18 cellular contexts compared by ENCODE assay signal in genomic region chr10:125294109-125294508, GRCh38.
DNase-seq lines count a peak whose midpoint lies in the region; FAIRE-seq and TF ChIP-seq lines count a peak whose summit lies in the region.
"Had no signal": no experiment of that assay in that cellular context is flagged by ENCODE, and none has a peak within 500 bp of the region (broad histone marks: within the 10 kb centered on the region; RNA-seq: fewer than 3 reads in every experiment).

No MANE protein-coding gene starts in this region.

- H3K27me3 ChIP-seq in bronchial epithelial cell (ENCODE audit: control insufficient read depth, insufficient read depth, low read length) (no peaks in the 10 kb centered on the region), esophagus muscularis mucosa (no peaks in the 10 kb centered on the region), Karpas-422 (ENCODE audit: low read length) (no peaks in the 10 kb centered on the region)

- no peak overlapping the region for H3K9ac ChIP-seq in Karpas-422 (ENCODE audit: low read length)
- H3K9ac ChIP-seq: GM23248 had no signal

- DNase-seq in NCI-H1105 treated with DMSO at 0.1 percent for 48 hours (lab: John Stamatoyannopoulos, UW) (peak; percentile 3), NCI-H1105 (lab: John Stamatoyannopoulos, UW) (no peak), DMS53 treated with DMSO at 0.1 percent for 48 hours (lab: John Stamatoyannopoulos, UW; ENCODE audit: unreplicated experiment) (peak; percentile 73), NCI-H510A treated with DMSO at 0.1 percent for 48 hours (lab: John Stamatoyannopoulos, UW) (peak; percentile 80), bronchial epithelial cell (ENCODE audit: low read depth) (peak; percentile 10), G401 (ENCODE audit: low spot score) (no peak), esophagus muscularis mucosa (ENCODE audit: extremely low spot score) (no peak), Karpas-422 (no peak)
- DNase-seq: 8988T, GM23248, HCEC 1CT, NCI-H1417 treated with DMSO at 0.1 percent for 48 hours, NCI-H1930, NCI-H2227 treated with DMSO at 0.1 percent for 48 hours, PC-9 had no signal

- in situ Hi-C loops in G401 (cut with HindIII; ENCODE audit: low sequenced_read_pairs), result no loop called here

- TF ChIP-seq CTCF in bronchial epithelial cell (IDR thresholded peaks at IDR 0.05; ENCODE audit: insufficient read depth, low read length, severe bottlenecking), result no peak
- TF ChIP-seq CTCF in esophagus muscularis mucosa (IDR thresholded peaks at IDR 0.05), result no peak

- intact Hi-C loops in esophagus muscularis mucosa (cut with DNase I), result no loop called here

- 86% methylated on average over 2 of the region's 2 CpGs for WGBS in esophagus muscularis mucosa

- no peak for FAIRE-seq in bronchial epithelial cell (lab: Jason Lieb, UNC)
- FAIRE-seq: GM12878 had no signal

- TF ChIP-seq POLR2A in esophagus muscularis mucosa (IDR thresholded peaks at IDR 0.05; ENCODE audit: low read depth), result no peak

- H3K4me1 ChIP-seq in esophagus muscularis mucosa, result no peaks in the 10 kb centered on the region
- H3K4me1 ChIP-seq in Karpas-422 (ENCODE audit: low read length), result no peaks in the 10 kb centered on the region
- H3K4me1 ChIP-seq: SJSA1 had no signal

- H3K36me3 ChIP-seq in bronchial epithelial cell (ENCODE audit: control insufficient read depth, insufficient read depth, low read length) (no peaks in the 10 kb centered on the region), esophagus muscularis mucosa (no peaks in the 10 kb centered on the region), Karpas-422 (ENCODE audit: insufficient read depth, low read length) (no peaks in the 10 kb centered on the region)
- H3K36me3 ChIP-seq: SJSA1 had no signal

- H4K20me1 ChIP-seq in Karpas-422 (ENCODE audit: insufficient read depth, low read depth, low read length), result no peaks in the 10 kb centered on the region

- H2AFZ ChIP-seq in Karpas-422 (ENCODE audit: low read length), result no peak overlapping the region
- H2AFZ ChIP-seq: GM23248, PC-9 had no signal

- TF ChIP-seq EP300 in esophagus muscularis mucosa (IDR thresholded peaks at IDR 0.05), result no peak

- no peaks in the 10 kb centered on the region for H3K79me2 ChIP-seq in Karpas-422 (ENCODE audit: low read length)

- H3K4me2 ChIP-seq in Karpas-422 (ENCODE audit: low read depth, low read length, poor library complexity, severe bottlenecking), result no peak overlapping the region
- H3K4me2 ChIP-seq: PC-9 had no signal

- H3K27ac ChIP-seq in esophagus muscularis mucosa (replicated peaks in 1 of 4) (no peak overlapping the region), Karpas-422 (ENCODE audit: low read length) (no peak overlapping the region)
- H3K27ac ChIP-seq: GM23248, PC-9, RWPE1, SJSA1 had no signal

- no peaks in the 10 kb centered on the region for H3K9me2 ChIP-seq in Karpas-422 (replicated peaks; ENCODE audit: insufficient read depth, low read length)

- H3K4me3 ChIP-seq in bronchial epithelial cell (ENCODE audit: low read depth, low read length), result no peak overlapping the region
- H3K4me3 ChIP-seq in esophagus muscularis mucosa, result no peak overlapping the region
- H3K4me3 ChIP-seq in Karpas-422 (ENCODE audit: low read length), result no peak overlapping the region
- H3K4me3 ChIP-seq: GM12878, GM23248, PC-9, SJSA1 had no signal

- no peaks in the 10 kb centered on the region for H3K9me3 ChIP-seq in esophagus muscularis mucosa
- no peaks in the 10 kb centered on the region for H3K9me3 ChIP-seq in Karpas-422 (ENCODE audit: low read length)
- H3K9me3 ChIP-seq: SJSA1 had no signal

Comparison
In these comparisons a context has a peak if more than half of its experiments do, and no peak if none do; other contexts are left out.
1. DNase-seq: peak in NCI-H1105 treated with DMSO at 0.1 percent for 48 hours (single experiment), DMS53 treated with DMSO at 0.1 percent for 48 hours (single experiment), NCI-H510A treated with DMSO at 0.1 percent for 48 hours (single experiment) and bronchial epithelial cell (single experiment); none in NCI-H1105 (single experiment), G401 (single experiment), esophagus muscularis mucosa (single experiment) and Karpas-422 (single experiment).